ENCODE assay signal across 9 cellular contexts in the genomic region with DNA sequence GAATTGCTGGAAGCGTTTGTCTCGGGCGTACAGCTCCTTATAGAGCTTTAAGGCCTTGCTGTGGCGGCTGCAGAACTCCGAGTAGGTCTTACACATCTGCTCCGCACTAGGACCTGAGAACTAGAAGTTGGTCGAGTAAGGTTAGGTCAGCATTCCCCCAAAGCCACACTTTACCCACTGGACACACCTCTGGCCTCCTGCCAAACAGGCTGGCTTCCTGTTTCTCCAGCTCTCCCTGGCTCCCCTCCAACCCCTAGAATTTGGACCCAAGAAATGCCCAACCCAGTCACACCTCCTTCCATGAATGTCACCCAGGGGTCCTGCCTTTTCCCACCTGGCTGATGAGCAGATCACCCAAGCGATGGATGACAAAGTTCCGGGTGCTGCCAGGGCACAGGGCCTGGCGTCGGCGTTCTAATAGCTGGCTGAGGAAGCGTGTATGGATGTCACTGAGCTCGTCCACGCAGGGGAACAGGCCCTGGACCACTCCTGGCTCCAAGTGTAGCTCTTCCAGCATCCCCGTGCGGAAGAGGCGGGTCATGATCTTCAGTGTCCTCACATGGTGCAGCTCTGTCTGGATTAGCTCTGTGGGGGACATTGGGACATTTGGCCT. TPM values are rescaled to one million over a fixed set of nuclear protein-coding genes. Genes with fewer than 3 reads are reported as not detected.
A peak's percentile ranks its signal among the peaks of the same experiment; 100 is the strongest.
DNase-seq lines count a peak whose midpoint lies in the region; ATAC-seq and TF ChIP-seq lines count a peak whose summit lies in the region.
"Had no signal": no experiment of that assay in that cellular context is flagged by ENCODE, and none has a peak within 500 bp of the region (broad histone marks: within the 10 kb centered on the region; RNA-seq: fewer than 3 reads in every experiment).

No MANE protein-coding gene starts in this region.

- peak overlapping the region; percentile 13 for H3K27ac ChIP-seq in mesenchymal stem cell (ENCODE audit: low read length, poor library complexity, severe bottlenecking)
- no peak overlapping the region for H3K27ac ChIP-seq in suprapubic skin

- TF ChIP-seq CTCF in suprapubic skin (IDR thresholded peaks at IDR 0.05) = no peak

- H3K9me3 Mint-ChIP-seq in stimulated activated naive CD8-positive, alpha-beta T cell treated with anti-CD3 and anti-CD28 coated beads, Interleukin-15, Interleukin-2, amounts not matched to agents 100 ng/mL and 50 ng/mL, for 24 hours = no peaks in the 10 kb centered on the region
- no peaks in the 10 kb centered on the region for H3K9me3 Mint-ChIP-seq in dendritic cell treated with granulocyte-macrophage colony-stimulating factor and Interleukin-4, amounts not matched to agents 40 ng/mL and 50 ng/mL, for 4 days

- peaks cover 32% of the 10 kb centered on the region for H3K79me1 ChIP-seq in mesenchymal stem cell (replicated peaks; ENCODE audit: low read length, poor library complexity, severe bottlenecking)

- intact Hi-C loops in dendritic cell treated with granulocyte-macrophage colony-stimulating factor and Interleukin-4, amounts not matched to agents 40 ng/mL and 50 ng/mL, for 4 days (cut with micrococcal nuclease) = no loop called here

- no peak for TF ChIP-seq POLR2A in suprapubic skin (IDR thresholded peaks at IDR 0.05)

- DNase-seq in stimulated activated naive CD8-positive, alpha-beta T cell treated with anti-CD3 and anti-CD28 coated beads, Interleukin-15, Interleukin-2, amounts not matched to agents 100 U/mL and 50 U/mL, for 24 hours = no peak
- DNase-seq in mesenchymal stem cell (no peak), SHP77 treated with DMSO at 0.1 percent for 48 hours (lab: John Stamatoyannopoulos, UW) (no peak), suprapubic skin (ENCODE audit: low spot score in 2 of 2) (no peak)
- DNase-seq in stimulated activated CD4-positive, alpha-beta T cell treated with anti-CD3 and anti-CD28 coated beads, Interleukin-2, amount 100 ng/mL, for 24 hours = no peak

- H3K36me3 Mint-ChIP-seq in stimulated activated naive CD8-positive, alpha-beta T cell treated with anti-CD3 and anti-CD28 coated beads, Interleukin-15, Interleukin-2, amounts not matched to agents 100 ng/mL and 50 ng/mL, for 24 hours (ENCODE audit: low read depth) = peaks cover 73% of the 10 kb centered on the region
- peaks cover 98% of the 10 kb centered on the region for H3K36me3 Mint-ChIP-seq in dendritic cell treated with granulocyte-macrophage colony-stimulating factor and Interleukin-4, amounts not matched to agents 40 ng/mL and 50 ng/mL, for 4 days (ENCODE audit: low read depth)

- no peak overlapping the region for H3K4me3 Mint-ChIP-seq in stimulated activated naive CD8-positive, alpha-beta T cell treated with anti-CD3 and anti-CD28 coated beads, Interleukin-15, Interleukin-2, amounts not matched to agents 100 ng/mL and 50 ng/mL, for 24 hours
- H3K4me3 Mint-ChIP-seq in dendritic cell treated with granulocyte-macrophage colony-stimulating factor and Interleukin-4, amounts not matched to agents 40 ng/mL and 50 ng/mL, for 4 days = no peak overlapping the region

- no peak overlapping the region for H2AFZ ChIP-seq in mesenchymal stem cell (ENCODE audit: low read depth, low read length)

- no peak overlapping the region for H2BK15ac ChIP-seq in mesenchymal stem cell (ENCODE audit: low read depth, poor library complexity, severe bottlenecking)

- no peak overlapping the region for H2BK5ac ChIP-seq in mesenchymal stem cell (ENCODE audit: low read depth, low read length, poor library complexity, severe bottlenecking)

- peak overlapping the region; percentile 49 for H3K27ac Mint-ChIP-seq in stimulated activated naive CD8-positive, alpha-beta T cell treated with anti-CD3 and anti-CD28 coated beads, Interleukin-15, Interleukin-2, amounts not matched to agents 100 ng/mL and 50 ng/mL, for 24 hours
- H3K27ac Mint-ChIP-seq in dendritic cell treated with granulocyte-macrophage colony-stimulating factor and Interleukin-4, amounts not matched to agents 40 ng/mL and 50 ng/mL, for 4 days = peak overlapping the region; percentile 69

- no peak overlapping the region for H3K4me2 ChIP-seq in mesenchymal stem cell (ENCODE audit: low read length, poor library complexity, severe bottlenecking)

- H3K9me3 ChIP-seq in mesenchymal stem cell (ENCODE audit: control insufficient read depth, low read length) (no peaks in the 10 kb centered on the region), suprapubic skin (no peaks in the 10 kb centered on the region)

- peak overlapping the region in 1 of 2 experiments; percentile 8 for H3K18ac ChIP-seq in mesenchymal stem cell (ENCODE audit: low read depth in 1 of 2, low read length in 2 of 2)

- peak overlapping the region in 1 of 2 experiments; percentile 26 for H3K14ac ChIP-seq in mesenchymal stem cell (ENCODE audit: low read length in 2 of 2)

- WGBS in mesenchymal stem cell = 91% methylated on average over 18 of the region's 18 CpGs
- WGBS in suprapubic skin = 77% methylated on average over 18 of the region's 18 CpGs

- no peak overlapping the region for H4K8ac ChIP-seq in mesenchymal stem cell (ENCODE audit: low read length)

- H3K4ac ChIP-seq in mesenchymal stem cell (ENCODE audit: low read depth in 1 of 2, low read length in 2 of 2) = no peak overlapping the region

- H3K27me3 Mint-ChIP-seq in stimulated activated naive CD8-positive, alpha-beta T cell treated with anti-CD3 and anti-CD28 coated beads, Interleukin-15, Interleukin-2, amounts not matched to agents 100 ng/mL and 50 ng/mL, for 24 hours = no peaks in the 10 kb centered on the region
- H3K27me3 Mint-ChIP-seq in dendritic cell treated with granulocyte-macrophage colony-stimulating factor and Interleukin-4, amounts not matched to agents 40 ng/mL and 50 ng/mL, for 4 days = no peaks in the 10 kb centered on the region

- H3K27me3 ChIP-seq in mesenchymal stem cell (ENCODE audit: control insufficient read depth in 1 of 2, insufficient read depth in 1 of 2, low read length in 2 of 2) (no peaks in the 10 kb centered on the region), suprapubic skin (no peaks in the 10 kb centered on the region)

- ATAC-seq in stimulated activated naive CD8-positive, alpha-beta T cell treated with anti-CD3 and anti-CD28 coated beads, Interleukin-15, Interleukin-2, amounts not matched to agents 100 U/mL and 50 U/mL, for 24 hours = no peak
- no peak for ATAC-seq in GM18867 (IDR thresholded peaks at IDR 0.05; ENCODE audit: unreplicated experiment)

- H3K4me1 ChIP-seq in mesenchymal stem cell (ENCODE audit: control insufficient read depth, insufficient read depth, low read depth, low read length) = peaks cover 22% of the 10 kb centered on the region
- H3K4me1 ChIP-seq in suprapubic skin = peaks cover 26% of the 10 kb centered on the region

- peak overlapping the region in 1 of 2 experiments; percentile 53 for H3K23ac ChIP-seq in mesenchymal stem cell (ENCODE audit: low read length in 2 of 2)

- H2BK12ac ChIP-seq in mesenchymal stem cell (ENCODE audit: low read length in 2 of 2) = peak overlapping the region in 1 of 2 experiments; percentile 34

- peak overlapping the region; percentile 5 for H2AK5ac ChIP-seq in mesenchymal stem cell (ENCODE audit: low read length, severe bottlenecking)

- no peak overlapping the region for H4K91ac ChIP-seq in mesenchymal stem cell (ENCODE audit: low read length)

- TF ChIP-seq EP300 in suprapubic skin (IDR thresholded peaks at IDR 0.05) = no peak

- H3K4me1 Mint-ChIP-seq in stimulated activated naive CD8-positive, alpha-beta T cell treated with anti-CD3 and anti-CD28 coated beads, Interleukin-15, Interleukin-2, amounts not matched to agents 100 ng/mL and 50 ng/mL, for 24 hours (ENCODE audit: low read depth) = peaks cover 37% of the 10 kb centered on the region
- H3K4me1 Mint-ChIP-seq in dendritic cell treated with granulocyte-macrophage colony-stimulating factor and Interleukin-4, amounts not matched to agents 40 ng/mL and 50 ng/mL, for 4 days (ENCODE audit: low read depth) = peaks cover 71% of the 10 kb centered on the region

- peak overlapping the region; percentile 16 for H3K9ac ChIP-seq in mesenchymal stem cell (ENCODE audit: low read length)

- H3K36me3 ChIP-seq in mesenchymal stem cell (ENCODE audit: control insufficient read depth in 1 of 2, insufficient read depth in 2 of 2, low read depth in 1 of 2, low read length in 2 of 2) (peaks cover 79 to 94% of the 10 kb centered on the region in 2 experiments), suprapubic skin (peaks cover 97% of the 10 kb centered on the region)

- no peak overlapping the region for H3K4me3 ChIP-seq in mesenchymal stem cell (ENCODE audit: insufficient read depth in 1 of 2, low read depth in 1 of 2, low read length in 2 of 2)
- H3K4me3 ChIP-seq in suprapubic skin = no peak overlapping the region

- H2BK120ac ChIP-seq in mesenchymal stem cell (ENCODE audit: low read depth, low read length) = no peak overlapping the region

RNA-seq across cellular contexts. Expression of gene ARHGEF2, which starts 15.6 kb away (rescaled TPM):
- polyA plus RNA-seq in mesenchymal stem cell (2013, experiment 1 of 2) = 58.9 TPM
- polyA plus RNA-seq in mesenchymal stem cell (2013, experiment 2 of 2) = 55.6 TPM
- 10 to 100 TPM; 13.7 to 42.1 (median 20.6) TPM for total RNA-seq in suprapubic skin

RNA-seq across cellular contexts. Expression of gene RXFP4, which starts 21.3 kb away (rescaled TPM):
- polyA plus RNA-seq in mesenchymal stem cell (2013, experiment 1 of 2) = not detected
- not detected for polyA plus RNA-seq in mesenchymal stem cell (2013, experiment 2 of 2)
- total RNA-seq in suprapubic skin = not detected
- polyA plus RNA-seq: neural cell had no signal

RNA-seq across cellular contexts. Expression of gene KHDC4, which starts 28.5 kb away (rescaled TPM):
- 18.9 TPM for polyA plus RNA-seq in mesenchymal stem cell (2013, experiment 1 of 2)
- 17.3 TPM for polyA plus RNA-seq in mesenchymal stem cell (2013, experiment 2 of 2)
- 100 to 1,000 TPM in 1 of 4 donors, 10 to 100 TPM in 3; 33.6 to 116 (median 50.3) TPM for total RNA-seq in suprapubic skin

RNA-seq across cellular contexts. Expression of gene RIT1, which starts 51.6 kb away (rescaled TPM):
- 33.9 TPM for polyA plus RNA-seq in mesenchymal stem cell (2013, experiment 1 of 2)
- 33.9 TPM for polyA plus RNA-seq in mesenchymal stem cell (2013, experiment 2 of 2)
- total RNA-seq in suprapubic skin = 10 to 100 TPM; 18.1 to 30.8 (median 23.8) TPM

RNA-seq across cellular contexts. Expression of gene SSR2, which starts 58.0 kb away (rescaled TPM):
- polyA plus RNA-seq in mesenchymal stem cell (2013, experiment 1 of 2) = 523 TPM
- polyA plus RNA-seq in mesenchymal stem cell (2013, experiment 2 of 2) = 523 TPM
- 100 to 1,000 TPM; 160 to 278 (median 240) TPM for total RNA-seq in suprapubic skin
